Comparison of ENCODE assay signal across 2 cellular contexts in genomic region chr7:44258423-44258760, GRCh38.
TF ChIP-seq lines count a peak whose summit lies in the region.

No MANE protein-coding gene starts in this region.

TF ChIP-seq in SK-N-SH, 30 proteins besides CTCF, POLR2A, EP300 and RAD21 (continued from another document):
- TF ChIP-seq USF2 (IDR thresholded peaks at IDR 0.05; ENCODE audit: borderline replicate concordance, low read depth, low read length) = no peak
- TF ChIP-seq TCF12 (IDR thresholded peaks at IDR 0.05) = no peak
- TF ChIP-seq FOSL2 (IDR thresholded peaks at IDR 0.05; ENCODE audit: borderline replicate concordance, low read depth) = no peak
- no peak for TF ChIP-seq NFIC (IDR thresholded peaks at IDR 0.05; ENCODE audit: borderline replicate concordance)
- TF ChIP-seq JUND (IDR thresholded peaks at IDR 0.05) = no peak
- TF ChIP-seq EZH2phosphoT487 (IDR thresholded peaks at IDR 0.05; ENCODE audit: borderline replicate concordance, low read depth) = no peak
- TF ChIP-seq SMC3 (IDR thresholded peaks at IDR 0.05; ENCODE audit: low read depth, low read length) = no peak
- TF ChIP-seq, protein P1, sequence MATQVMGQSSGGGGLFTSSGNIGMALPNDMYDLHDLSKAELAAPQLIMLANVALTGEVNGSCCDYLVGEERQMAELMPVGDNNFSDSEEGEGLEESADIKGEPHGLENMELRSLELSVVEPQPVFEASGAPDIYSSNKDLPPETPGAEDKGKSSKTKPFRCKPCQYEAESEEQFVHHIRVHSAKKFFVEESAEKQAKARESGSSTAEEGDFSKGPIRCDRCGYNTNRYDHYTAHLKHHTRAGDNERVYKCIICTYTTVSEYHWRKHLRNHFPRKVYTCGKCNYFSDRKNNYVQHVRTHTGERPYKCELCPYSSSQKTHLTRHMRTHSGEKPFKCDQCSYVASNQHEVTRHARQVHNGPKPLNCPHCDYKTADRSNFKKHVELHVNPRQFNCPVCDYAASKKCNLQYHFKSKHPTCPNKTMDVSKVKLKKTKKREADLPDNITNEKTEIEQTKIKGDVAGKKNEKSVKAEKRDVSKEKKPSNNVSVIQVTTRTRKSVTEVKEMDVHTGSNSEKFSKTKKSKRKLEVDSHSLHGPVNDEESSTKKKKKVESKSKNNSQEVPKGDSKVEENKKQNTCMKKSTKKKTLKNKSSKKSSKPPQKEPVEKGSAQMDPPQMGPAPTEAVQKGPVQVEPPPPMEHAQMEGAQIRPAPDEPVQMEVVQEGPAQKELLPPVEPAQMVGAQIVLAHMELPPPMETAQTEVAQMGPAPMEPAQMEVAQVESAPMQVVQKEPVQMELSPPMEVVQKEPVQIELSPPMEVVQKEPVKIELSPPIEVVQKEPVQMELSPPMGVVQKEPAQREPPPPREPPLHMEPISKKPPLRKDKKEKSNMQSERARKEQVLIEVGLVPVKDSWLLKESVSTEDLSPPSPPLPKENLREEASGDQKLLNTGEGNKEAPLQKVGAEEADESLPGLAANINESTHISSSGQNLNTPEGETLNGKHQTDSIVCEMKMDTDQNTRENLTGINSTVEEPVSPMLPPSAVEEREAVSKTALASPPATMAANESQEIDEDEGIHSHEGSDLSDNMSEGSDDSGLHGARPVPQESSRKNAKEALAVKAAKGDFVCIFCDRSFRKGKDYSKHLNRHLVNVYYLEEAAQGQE (IDR thresholded peaks at IDR 0.05; ENCODE audit: low read depth, low read length) = no peak
- TF ChIP-seq POLR2AphosphoS5 (IDR thresholded peaks at IDR 0.05; ENCODE audit: low read depth, low read length) = no peak
- TF ChIP-seq SIN3A (IDR thresholded peaks at IDR 0.05; ENCODE audit: borderline replicate concordance, low read depth, low read length) = no peak
- TF ChIP-seq RXRA (IDR thresholded peaks at IDR 0.05; ENCODE audit: borderline replicate concordance, low read depth) = no peak
- TF ChIP-seq FOXM1 (IDR thresholded peaks at IDR 0.05; ENCODE audit: low read depth) = no peak
- TF ChIP-seq TEAD4 (IDR thresholded peaks at IDR 0.05; ENCODE audit: borderline replicate concordance, insufficient read depth) = no peak
- no peak for TF ChIP-seq RFX5 (IDR thresholded peaks at IDR 0.05; ENCODE audit: low read length)

TF ChIP-seq in SK-N-SH treated with all-trans-retinoic acid at 6 μM for 48 hours, 23 proteins besides CTCF, POLR2A, EP300 and RAD21:
- TF ChIP-seq, protein P2, sequence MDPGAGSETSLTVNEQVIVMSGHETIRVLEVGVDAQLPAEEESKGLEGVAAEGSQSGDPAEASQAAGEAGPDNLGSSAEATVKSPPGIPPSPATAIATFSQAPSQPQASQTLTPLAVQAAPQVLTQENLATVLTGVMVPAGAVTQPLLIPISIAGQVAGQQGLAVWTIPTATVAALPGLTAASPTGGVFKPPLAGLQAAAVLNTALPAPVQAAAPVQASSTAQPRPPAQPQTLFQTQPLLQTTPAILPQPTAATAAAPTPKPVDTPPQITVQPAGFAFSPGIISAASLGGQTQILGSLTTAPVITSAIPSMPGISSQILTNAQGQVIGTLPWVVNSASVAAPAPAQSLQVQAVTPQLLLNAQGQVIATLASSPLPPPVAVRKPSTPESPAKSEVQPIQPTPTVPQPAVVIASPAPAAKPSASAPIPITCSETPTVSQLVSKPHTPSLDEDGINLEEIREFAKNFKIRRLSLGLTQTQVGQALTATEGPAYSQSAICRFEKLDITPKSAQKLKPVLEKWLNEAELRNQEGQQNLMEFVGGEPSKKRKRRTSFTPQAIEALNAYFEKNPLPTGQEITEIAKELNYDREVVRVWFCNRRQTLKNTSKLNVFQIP (CRISPR knock-in tag; IDR thresholded peaks at IDR 0.05; ENCODE audit: borderline replicate concordance, low read depth) = no peak
- no peak for TF ChIP-seq ZNF565 (CRISPR knock-in tag; conservative IDR thresholded peaks at IDR 0.05; ENCODE audit: low read depth)
- TF ChIP-seq, protein P3, sequence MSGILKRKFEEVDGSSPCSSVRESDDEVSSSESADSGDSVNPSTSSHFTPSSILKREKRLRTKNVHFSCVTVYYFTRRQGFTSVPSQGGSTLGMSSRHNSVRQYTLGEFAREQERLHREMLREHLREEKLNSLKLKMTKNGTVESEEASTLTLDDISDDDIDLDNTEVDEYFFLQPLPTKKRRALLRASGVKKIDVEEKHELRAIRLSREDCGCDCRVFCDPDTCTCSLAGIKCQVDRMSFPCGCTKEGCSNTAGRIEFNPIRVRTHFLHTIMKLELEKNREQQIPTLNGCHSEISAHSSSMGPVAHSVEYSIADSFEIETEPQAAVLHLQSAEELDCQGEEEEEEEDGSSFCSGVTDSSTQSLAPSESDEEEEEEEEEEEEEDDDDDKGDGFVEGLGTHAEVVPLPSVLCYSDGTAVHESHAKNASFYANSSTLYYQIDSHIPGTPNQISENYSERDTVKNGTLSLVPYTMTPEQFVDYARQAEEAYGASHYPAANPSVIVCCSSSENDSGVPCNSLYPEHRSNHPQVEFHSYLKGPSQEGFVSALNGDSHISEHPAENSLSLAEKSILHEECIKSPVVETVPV (CRISPR knock-in tag; IDR thresholded peaks at IDR 0.05) = no peak
- no peak for TF ChIP-seq ZC3H10 (CRISPR knock-in tag; IDR thresholded peaks at IDR 0.05)
